8 cellular contexts compared by ENCODE assay signal in genomic region chr7:6965051-6965450, GRCh38.
DNase-seq lines count a peak whose midpoint lies in the region; ATAC-seq and TF ChIP-seq lines count a peak whose summit lies in the region.
"Not testable (repeated sequence)": the region's sequence is repeated elsewhere in the genome, so short reads cannot be mapped to it uniquely, and the experiment has no call there.

No MANE protein-coding gene starts in this region.

- H3K4me1 ChIP-seq in CD8-positive, alpha-beta T cell (ENCODE audit: insufficient read depth, low read length); OCI-LY3 (ENCODE audit: low read length): not testable (repeated sequence)

- H3K9me3 Mint-ChIP-seq in CD8-positive, alpha-beta T cell; activated CD4-positive, alpha-beta T cell treated with anti-CD3 and anti-CD28 coated beads for 36 hours (ENCODE audit: low read depth); activated naive CD8-positive, alpha-beta T cell treated with anti-CD3 and anti-CD28 coated beads, Interleukin-2, amount 10 ng/mL, durations not matched to agents 7 days and 5 days; glutamatergic neuron (ENCODE audit: unreplicated experiment); neural crest cell: not testable (repeated sequence)

- H3K36me3 Mint-ChIP-seq in CD8-positive, alpha-beta T cell; activated CD4-positive, alpha-beta T cell treated with anti-CD3 and anti-CD28 coated beads for 36 hours (ENCODE audit: low read depth); activated naive CD8-positive, alpha-beta T cell treated with anti-CD3 and anti-CD28 coated beads, Interleukin-2, amount 10 ng/mL, durations not matched to agents 7 days and 5 days; neural crest cell (ENCODE audit: low read depth): not testable (repeated sequence)
- peaks cover 20% of the 10 kb centered on the region for H3K36me3 Mint-ChIP-seq in glutamatergic neuron (ENCODE audit: unreplicated experiment)

- not testable (repeated sequence) for H3K36me3 ChIP-seq in CD8-positive, alpha-beta T cell (ENCODE audit: insufficient read depth, low read length); OCI-LY3 (replicated peaks; ENCODE audit: low read depth, low read length)

- H3K4me3 ChIP-seq in CD8-positive, alpha-beta T cell (ENCODE audit: low read depth, low read length); OCI-LY3 (ENCODE audit: low read length): not testable (repeated sequence)

- POLR2A ChIA-PET in CD8-positive, alpha-beta T cell (lab: Charles Lee); activated CD4-positive, alpha-beta T cell treated with anti-CD3 and anti-CD28 coated beads for 36 hours (lab: Charles Lee); activated naive CD8-positive, alpha-beta T cell treated with anti-CD3 and anti-CD28 coated beads, Interleukin-2, amount 10 ng/mL, durations not matched to agents 7 days and 5 days (lab: Charles Lee): not testable (repeated sequence)

- peak; percentile 67 for TF ChIP-seq RAD21 in Ishikawa (IDR thresholded peaks at IDR 0.05; ENCODE audit: low read depth)

- not testable (repeated sequence) for H3K27ac Mint-ChIP-seq in CD8-positive, alpha-beta T cell; activated CD4-positive, alpha-beta T cell treated with anti-CD3 and anti-CD28 coated beads for 36 hours; activated naive CD8-positive, alpha-beta T cell treated with anti-CD3 and anti-CD28 coated beads, Interleukin-2, amount 10 ng/mL, durations not matched to agents 7 days and 5 days; glutamatergic neuron (ENCODE audit: unreplicated experiment); neural crest cell (ENCODE audit: unreplicated experiment)

- H3K9me3 ChIP-seq in CD8-positive, alpha-beta T cell (ENCODE audit: low read length); OCI-LY3 (ENCODE audit: insufficient read depth, low read length): not testable (repeated sequence)

- H3K27me3 ChIP-seq in CD8-positive, alpha-beta T cell (ENCODE audit: insufficient read depth, low read length); OCI-LY3 (ENCODE audit: low read depth, low read length): not testable (repeated sequence)

- not testable (repeated sequence) for TF ChIP-seq EP300 in Ishikawa (IDR thresholded peaks at IDR 0.05; ENCODE audit: borderline replicate concordance)

- H2AFZ ChIP-seq in OCI-LY3 (ENCODE audit: low read depth, low read length) = not testable (repeated sequence)

- not testable (repeated sequence) for H3K27ac ChIP-seq in CD8-positive, alpha-beta T cell (ENCODE audit: low read depth, low read length); OCI-LY3 (ENCODE audit: low read length)

- H3K4me2 ChIP-seq in OCI-LY3 (ENCODE audit: low read length) = not testable (repeated sequence)

- H3K79me2 ChIP-seq in OCI-LY3 (ENCODE audit: low read length) = not testable (repeated sequence)

- not testable (repeated sequence) for H4K20me1 ChIP-seq in OCI-LY3 (ENCODE audit: insufficient read depth, low read length)

- intact Hi-C loops in CD8-positive, alpha-beta T cell (cut with DNase I, micrococcal nuclease) = loop anchor here (1.0 to 10.0 kb wide), 4 partner anchors 90 to 1250 kb away; no protein-coding TSS in a partner anchor
- intact Hi-C loops in activated CD4-positive, alpha-beta T cell treated with anti-CD3 and anti-CD28 coated beads for 36 hours (cut with DNase I, micrococcal nuclease) = loop anchor here (2.0 to 10.0 kb wide), 5 partner anchors 137 to 1330 kb away; no protein-coding TSS in a partner anchor

- H3K4me3 Mint-ChIP-seq in CD8-positive, alpha-beta T cell; activated CD4-positive, alpha-beta T cell treated with anti-CD3 and anti-CD28 coated beads for 36 hours; activated naive CD8-positive, alpha-beta T cell treated with anti-CD3 and anti-CD28 coated beads, Interleukin-2, amount 10 ng/mL, durations not matched to agents 7 days and 5 days; glutamatergic neuron (ENCODE audit: unreplicated experiment); neural crest cell: not testable (repeated sequence)

- H3K4me1 Mint-ChIP-seq in CD8-positive, alpha-beta T cell (ENCODE audit: low read depth); activated CD4-positive, alpha-beta T cell treated with anti-CD3 and anti-CD28 coated beads for 36 hours; activated naive CD8-positive, alpha-beta T cell treated with anti-CD3 and anti-CD28 coated beads, Interleukin-2, amount 10 ng/mL, durations not matched to agents 7 days and 5 days; glutamatergic neuron (ENCODE audit: low read depth, unreplicated experiment); neural crest cell: not testable (repeated sequence)

- CTCF ChIA-PET in CD8-positive, alpha-beta T cell (lab: Charles Lee) = not testable (repeated sequence)
- CTCF ChIA-PET in activated CD4-positive, alpha-beta T cell treated with anti-CD3 and anti-CD28 coated beads for 36 hours (lab: Charles Lee) = interaction anchor here (1.0 kb wide), 1 partner anchor 113 kb away, joined by 3 read pairs; no protein-coding TSS in a partner anchor

- peak; percentile 37 to 78 (median 54) for DNase-seq in CD8-positive, alpha-beta T cell
- peak; percentile 84 for DNase-seq in activated CD4-positive, alpha-beta T cell treated with anti-CD3 and anti-CD28 coated beads for 36 hours
- peak; percentile 54 for DNase-seq in activated naive CD8-positive, alpha-beta T cell treated with anti-CD3 and anti-CD28 coated beads, Interleukin-2, amount 10 ng/mL, durations not matched to agents 7 days and 5 days
- DNase-seq in glutamatergic neuron (peak; percentile 59), neural crest cell (ENCODE audit: low read depth, low spot score) (peak; percentile 45)
- peak; percentile 36 to 41 for DNase-seq in stimulated activated CD8-positive, alpha-beta memory T cell treated with anti-CD3 and anti-CD28 coated beads, Interleukin-2, amount 100 ng/mL, for 48 hours (ENCODE audit: low read depth in 2 of 2)

- ATAC-seq in CD8-positive, alpha-beta T cell; activated CD4-positive, alpha-beta T cell treated with anti-CD3 and anti-CD28 coated beads for 36 hours; activated naive CD8-positive, alpha-beta T cell treated with anti-CD3 and anti-CD28 coated beads, Interleukin-2, amount 10 ng/mL, durations not matched to agents 7 days and 5 days (ENCODE audit: low read depth): not testable (repeated sequence)

- peaks cover 11% of the 10 kb centered on the region for H3K27me3 Mint-ChIP-seq in CD8-positive, alpha-beta T cell (ENCODE audit: low read depth)
- H3K27me3 Mint-ChIP-seq in activated CD4-positive, alpha-beta T cell treated with anti-CD3 and anti-CD28 coated beads for 36 hours; glutamatergic neuron (ENCODE audit: unreplicated experiment); neural crest cell (ENCODE audit: low read depth): not testable (repeated sequence)
- H3K27me3 Mint-ChIP-seq in activated naive CD8-positive, alpha-beta T cell treated with anti-CD3 and anti-CD28 coated beads, Interleukin-2, amount 10 ng/mL, durations not matched to agents 7 days and 5 days = peaks cover 11% of the 10 kb centered on the region

- not testable (repeated sequence) for H3K9ac ChIP-seq in OCI-LY3 (ENCODE audit: low read length)

- peak; percentile 26 for TF ChIP-seq CTCF in CD8-positive, alpha-beta T cell (IDR thresholded peaks at IDR 0.05)
- peak; percentile 25 for TF ChIP-seq CTCF in OCI-LY3 (IDR thresholded peaks at IDR 0.05; ENCODE audit: low read depth, low read length)
- peak; percentile 46 for TF ChIP-seq CTCF in glutamatergic neuron (IDR thresholded peaks at IDR 0.05; ENCODE audit: partially characterized antibody, unreplicated experiment)
- TF ChIP-seq CTCF in neural crest cell (conservative IDR thresholded peaks at IDR 0.05) = peak; percentile 61
